In genomic region chr12:106288134-106288509, GRCh38 we compare ENCODE assay signal across 1 cellular context.
TF ChIP-seq lines count a peak whose summit lies in the region.

No MANE protein-coding gene starts in this region.

TF ChIP-seq in HEK293, 187 proteins besides CTCF, POLR2A, EP300 and RAD21 (continued from another document):
- no peak for TF ChIP-seq ZNF362 (tag by site-specific recombination; IDR thresholded peaks at IDR 0.05)
- TF ChIP-seq SETDB1 (IDR thresholded peaks at IDR 0.05; ENCODE audit: insufficient read length, low read length): no peak
- TF ChIP-seq REST (tag by site-specific recombination; IDR thresholded peaks at IDR 0.05): peak; percentile 61
- no peak for TF ChIP-seq KLF16 (tag by site-specific recombination; IDR thresholded peaks at IDR 0.05)
- no peak for TF ChIP-seq GLI2 (tag by site-specific recombination; IDR thresholded peaks at IDR 0.05; ENCODE audit: borderline replicate concordance, low read depth)
- no peak for TF ChIP-seq GLI4 (tag by site-specific recombination; IDR thresholded peaks at IDR 0.05)
- no peak for TF ChIP-seq ZNF280D (tag by site-specific recombination; IDR thresholded peaks at IDR 0.05)
TF ChIP-seq in HEK293: peak in this region for 1.
